In genomic region chr7:86978804-86979506, GRCh38 we compare ENCODE assay signal across 12 cellular contexts.
DNase-seq lines count a peak whose midpoint lies in the region; ATAC-seq and TF ChIP-seq lines count a peak whose summit lies in the region.
"Had no signal": no experiment of that assay in that cellular context is flagged by ENCODE, and none has a peak within 500 bp of the region (broad histone marks: within the 10 kb centered on the region; RNA-seq: fewer than 3 reads in every experiment).

No MANE protein-coding gene starts in this region.

- no peak overlapping the region for H3K9ac ChIP-seq in endodermal cell (ENCODE audit: extremely low read depth, low read length, poor library complexity, severe bottlenecking)

- no peaks in the 10 kb centered on the region for H3K36me3 Mint-ChIP-seq in activated T-helper 17 cell treated with anti-CD3 and anti-CD28 coated beads, Interleukin-2, amount 50 U/mL, for 72 hours (ENCODE audit: low read depth)
- peaks cover 11% of the 10 kb centered on the region for H3K36me3 Mint-ChIP-seq in endodermal cell (ENCODE audit: low read depth)

- peak overlapping the region; percentile 38 for H3K4me3 Mint-ChIP-seq in activated T-helper 17 cell treated with anti-CD3 and anti-CD28 coated beads, Interleukin-2, amount 50 U/mL, for 72 hours
- H3K4me3 Mint-ChIP-seq in endodermal cell: no peak overlapping the region

- TF ChIP-seq CTCF in GM13977 (IDR thresholded peaks at IDR 0.05; ENCODE audit: extremely low read depth, insufficient read depth, missing control alignments) (no peak), endodermal cell (conservative IDR thresholded peaks at IDR 0.05) (no peak)

- H3K4me1 Mint-ChIP-seq in activated T-helper 17 cell treated with anti-CD3 and anti-CD28 coated beads, Interleukin-2, amount 50 U/mL, for 72 hours: peaks cover 26% of the 10 kb centered on the region
- H3K4me1 Mint-ChIP-seq in endodermal cell: peaks cover 44% of the 10 kb centered on the region

- peaks cover 13% of the 10 kb centered on the region for H3K36me3 ChIP-seq in endodermal cell (ENCODE audit: control insufficient read depth, insufficient read depth, low read length)
- H3K36me3 ChIP-seq: upper lobe of left lung had no signal

- H3K9me3 ChIP-seq in endodermal cell (ENCODE audit: control insufficient read depth, low read length): peaks cover 10% of the 10 kb centered on the region
- H3K9me3 ChIP-seq: upper lobe of left lung had no signal

- H3K4me3 ChIP-seq in endodermal cell (ENCODE audit: low read length): no peak overlapping the region
- H3K4me3 ChIP-seq: smooth muscle cell, upper lobe of left lung had no signal

- H3K27ac Mint-ChIP-seq in activated T-helper 17 cell treated with anti-CD3 and anti-CD28 coated beads, Interleukin-2, amount 50 U/mL, for 72 hours: peak overlapping the region; percentile 83
- no peak overlapping the region for H3K27ac Mint-ChIP-seq in endodermal cell

- in situ Hi-C loops in GM13977 (cut with MboI; ENCODE audit: low pct_unique_long_range_greater_than_20kb, low sequenced_read_pairs, unreplicated experiment): no loop called here

- H3K27me3 Mint-ChIP-seq in activated T-helper 17 cell treated with anti-CD3 and anti-CD28 coated beads, Interleukin-2, amount 50 U/mL, for 72 hours: no peaks in the 10 kb centered on the region
- H3K27me3 Mint-ChIP-seq in endodermal cell (ENCODE audit: insufficient read depth): no peaks in the 10 kb centered on the region

- ATAC-seq in GM19438 (IDR thresholded peaks at IDR 0.05; ENCODE audit: low read depth, unreplicated experiment) (peak; percentile 85), HG03095 (IDR thresholded peaks at IDR 0.05; ENCODE audit: unreplicated experiment) (peak; percentile 86)
- ATAC-seq in activated T-helper 17 cell treated with anti-CD3 and anti-CD28 coated beads, Interleukin-2, amount 50 U/mL, for 72 hours (replicated peaks): peak; percentile 98

- DNase-seq in GM13977 (ENCODE audit: low spot score) (peak; percentile 43), DMS153 (lab: John Stamatoyannopoulos, UW) (no peak), SKM-1 treated with dmso at 0.1 percent for 144 hours (lab: John Stamatoyannopoulos, UW; ENCODE audit: unreplicated experiment) (no peak), endodermal cell (no peak), NOMO-1 treated with dmso at 0.1 percent for 144 hours (lab: John Stamatoyannopoulos, UW; ENCODE audit: unreplicated experiment) (no peak)
- DNase-seq: islet precursor cell, NCI-H1694, upper lobe of left lung had no signal

- WGBS in endodermal cell (ENCODE audit: insufficient coverage in 1 of 2, insufficient read length in 1 of 2), 2 experiments: 86% methylated on average over 3 of the region's 3 CpGs; no CpG with 5 or more reads in 1 of the 2 experiments

- no peak overlapping the region for H3K27ac ChIP-seq in endodermal cell (ENCODE audit: low read depth, low read length)
- H3K27ac ChIP-seq: upper lobe of left lung had no signal

- peaks cover 15% of the 10 kb centered on the region for H3K4me1 ChIP-seq in endodermal cell (ENCODE audit: control insufficient read depth, insufficient read depth, low read length)

- H3K9me3 Mint-ChIP-seq in activated T-helper 17 cell treated with anti-CD3 and anti-CD28 coated beads, Interleukin-2, amount 50 U/mL, for 72 hours: peaks cover 3% of the 10 kb centered on the region
- H3K9me3 Mint-ChIP-seq in endodermal cell: peaks cover 15% of the 10 kb centered on the region

- H3K27me3 ChIP-seq in endodermal cell (ENCODE audit: control insufficient read depth, insufficient read depth, low read length, poor library complexity, severe bottlenecking): no peaks in the 10 kb centered on the region
- H3K27me3 ChIP-seq: upper lobe of left lung had no signal
